Comparison of ENCODE assay signal across 24 cellular contexts in the genomic region with DNA sequence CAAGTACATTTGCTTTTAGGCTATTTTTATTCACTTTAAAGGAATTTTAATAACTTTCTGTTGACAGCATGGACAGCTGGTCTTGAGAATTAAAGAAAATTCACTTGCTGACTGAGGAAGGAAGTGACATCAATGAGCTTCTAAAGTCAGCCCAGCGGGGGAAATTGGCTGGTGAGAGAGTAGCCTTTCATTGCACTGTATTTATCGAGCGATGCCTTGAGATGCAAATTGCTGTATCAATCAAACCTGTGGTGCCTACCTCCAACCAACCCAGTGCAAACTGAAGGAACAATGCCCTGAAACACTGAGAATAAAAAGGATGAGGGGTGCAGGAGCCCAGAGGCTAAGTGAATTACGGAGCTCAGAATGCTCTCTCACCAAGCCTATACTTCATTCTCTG.
DNase-seq lines count a peak whose midpoint lies in the region; TF ChIP-seq lines count a peak whose summit lies in the region.
"Had no signal": no experiment of that assay in that cellular context is flagged by ENCODE, and none has a peak within 500 bp of the region (broad histone marks: within the 10 kb centered on the region; RNA-seq: fewer than 3 reads in every experiment).

No MANE protein-coding gene starts in this region.

- H3K4me1 ChIP-seq in HUES48 (ENCODE audit: control insufficient read depth, insufficient read depth, low read length): peaks cover 11% of the 10 kb centered on the region
- H3K4me1 ChIP-seq: ascending aorta, upper lobe of left lung had no signal

- no peaks in the 10 kb centered on the region for H3K9me3 ChIP-seq in HUES48 (ENCODE audit: control insufficient read depth, insufficient read depth, low read length)
- H3K9me3 ChIP-seq: ascending aorta, upper lobe of left lung had no signal

- peak overlapping the region; percentile 31 for H3K4me3 ChIP-seq in HUES48 (ENCODE audit: low read depth, low read length)
- H3K4me3 ChIP-seq: ascending aorta, upper lobe of left lung had no signal

- CTCF ChIA-PET in HEK293T (lab: Yijun Ruan, JAX): no interaction called here

- DNase-seq in NCI-H69 (lab: John Stamatoyannopoulos, UW): peak; percentile 89
- DNase-seq in iPS DF 4.7 (ENCODE audit: extremely low read depth, low spot score): peak; percentile 94
- DNase-seq in renal cortical epithelial cell (ENCODE audit: low read depth): peak; percentile 9
- DNase-seq in inferior parietal cortex (ENCODE audit: extremely low spot score): no peak
- DNase-seq in GM19238 (ENCODE audit: insufficient read length, low spot score): no peak
- DNase-seq in HEK293T (ENCODE audit: extremely low spot score): no peak
- DNase-seq in NCI-H1092 treated with DMSO at 0.1 percent for 48 hours (lab: John Stamatoyannopoulos, UW): no peak
- DNase-seq: activated CD8-positive, alpha-beta T cell treated with anti-CD3 and anti-CD28 coated beads, Interleukin-2, amount 10 ng/mL, durations not matched to agents 7 days and 5 days; activated effector memory CD4-positive, alpha-beta T cell treated with Interleukin-2 at 50 U/mL for 16 hours; activated naive CD8-positive, alpha-beta T cell treated with anti-CD3 and anti-CD28 coated beads for 36 hours; activated T-cell treated with anti-CD3 and anti-CD28 coated beads for 4 hours; caudate nucleus; DMS153; GDM1; hypothalamus; mammary epithelial cell; NCI-H2029; NCI-H226; nucleus accumbens; SHP77 treated with DMSO at 0.1 percent for 48 hours; substantia nigra; upper lobe of left lung had no signal

- no peak overlapping the region for H3K9ac ChIP-seq in HUES48 (ENCODE audit: low read depth, low read length)

- no peaks in the 10 kb centered on the region for H3K27me3 ChIP-seq in HUES48 (ENCODE audit: control insufficient read depth, insufficient read depth, low read length)
- H3K27me3 ChIP-seq: ascending aorta, upper lobe of left lung had no signal

- peak overlapping the region; percentile 94 for H3K27ac ChIP-seq in HUES48 (ENCODE audit: low read depth, low read length)
- H3K27ac ChIP-seq: ascending aorta, upper lobe of left lung had no signal

- POLR2A ChIA-PET in HEK293T (lab: Yijun Ruan, JAX): no interaction called here

- no peaks in the 10 kb centered on the region for H3K36me3 ChIP-seq in HUES48 (ENCODE audit: control insufficient read depth, insufficient read depth, low read length)
- H3K36me3 ChIP-seq: ascending aorta, upper lobe of left lung had no signal

TF ChIP-seq in HEK293T, 16 proteins besides CTCF, POLR2A, EP300 and RAD21:
- TF ChIP-seq L3MBTL2 (conservative IDR thresholded peaks at IDR 0.05) (no peak), SUZ12 (IDR thresholded peaks at IDR 0.05) (no peak), ARNT (IDR thresholded peaks at IDR 0.05) (no peak), ELF4 (IDR thresholded peaks at IDR 0.05) (no peak), NFRKB (IDR thresholded peaks at IDR 0.05) (no peak)
- TF ChIP-seq, protein P1, sequence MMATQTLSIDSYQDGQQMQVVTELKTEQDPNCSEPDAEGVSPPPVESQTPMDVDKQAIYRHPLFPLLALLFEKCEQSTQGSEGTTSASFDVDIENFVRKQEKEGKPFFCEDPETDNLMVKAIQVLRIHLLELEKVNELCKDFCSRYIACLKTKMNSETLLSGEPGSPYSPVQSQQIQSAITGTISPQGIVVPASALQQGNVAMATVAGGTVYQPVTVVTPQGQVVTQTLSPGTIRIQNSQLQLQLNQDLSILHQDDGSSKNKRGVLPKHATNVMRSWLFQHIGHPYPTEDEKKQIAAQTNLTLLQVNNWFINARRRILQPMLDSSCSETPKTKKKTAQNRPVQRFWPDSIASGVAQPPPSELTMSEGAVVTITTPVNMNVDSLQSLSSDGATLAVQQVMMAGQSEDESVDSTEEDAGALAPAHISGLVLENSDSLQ (IDR thresholded peaks at IDR 0.05): no peak

Comparison
In these comparisons a context has a peak if more than half of its experiments do, and no peak if none do; other contexts are left out.
1. DNase-seq: peak in NCI-H69 (single experiment), iPS DF 4.7 (single experiment) and renal cortical epithelial cell (single experiment); none in inferior parietal cortex (single experiment), GM19238 (single experiment), HEK293T (single experiment) and NCI-H1092 treated with DMSO at 0.1 percent for 48 hours (single experiment).